Comparison of ENCODE assay signal across 20 cellular contexts in genomic region chr20:37956099-37956498, GRCh38. TPM values are rescaled to one million over a fixed set of nuclear protein-coding genes. Genes with fewer than 3 reads are reported as not detected.
DNase-seq lines count a peak whose midpoint lies in the region; ATAC-seq, FAIRE-seq and TF ChIP-seq lines count a peak whose summit lies in the region.
"Had no signal": no experiment of that assay in that cellular context is flagged by ENCODE, and none has a peak within 500 bp of the region (broad histone marks: within the 10 kb centered on the region; RNA-seq: fewer than 3 reads in every experiment).

No MANE protein-coding gene starts in this region.

- ATAC-seq in HepG2 (no peak), foreskin keratinocyte (no peak), GM21737 (IDR thresholded peaks at IDR 0.05; ENCODE audit: unreplicated experiment) (no peak), pancreas (no peak)
- ATAC-seq: activated T-cell treated with anti-CD3 and anti-CD28 coated beads, Interleukin-2, amount 50 U/mL, for 72 hours; HCT116; natural killer cell; upper lobe of right lung had no signal

- no peak for TF ChIP-seq RAD21 in HepG2 (CRISPR knock-in tag; IDR thresholded peaks at IDR 0.05)

- POLR2A ChIA-PET in HepG2 (lab: Yijun Ruan, JAX) = no interaction called here

- no peak overlapping the region for H3K9ac ChIP-seq in HepG2 (ENCODE audit: insufficient read depth, low read depth, low read length)

- in situ Hi-C loops in HepG2 (cut with HindIII; ENCODE audit: extremely low pct_ligation_motif_present, low pct_unique_long_range_greater_than_20kb) = no loop called here

- no peaks in the 10 kb centered on the region for H3K36me3 ChIP-seq in HepG2 (replicated peaks in 1 of 2; ENCODE audit: control insufficient read depth in 1 of 2, insufficient read depth in 2 of 2, low read length in 2 of 2)
- no peaks in the 10 kb centered on the region for H3K36me3 ChIP-seq in pancreas
- H3K36me3 ChIP-seq: upper lobe of right lung had no signal

- 3% methylated on average over 3 of the region's 3 CpGs for WGBS in HepG2 (ENCODE audit: low lambda C conversion rate)
- 19 to 25% methylated on average over 3 of the region's 3 CpGs for WGBS in pancreas, 2 donors

- intact Hi-C loops in HepG2 (cut with micrococcal nuclease; ENCODE audit: unreplicated experiment) (no loop called here), pancreas (cut with DNase I) (no loop called here)

- no peak overlapping the region for H3K4me2 ChIP-seq in HepG2 (ENCODE audit: low read depth, low read length)

- CTCF ChIA-PET in HepG2 (lab: Yijun Ruan, JAX; ENCODE audit: low intra/inter-chr PET ratio, low total read pairs) = no interaction called here

- H3K27me3 ChIP-seq in HepG2 (ENCODE audit: control insufficient read depth in 1 of 2, insufficient read depth in 2 of 2, low read length in 2 of 2) (peaks cover 0 to 10% of the 10 kb centered on the region in 2 experiments; a peak in 2 of 5 replicates), foreskin keratinocyte (peaks cover 52% of the 10 kb centered on the region), pancreas (no peaks in the 10 kb centered on the region)
- H3K27me3 ChIP-seq: upper lobe of right lung had no signal

- H3K4me1 ChIP-seq in HepG2 (ENCODE audit: insufficient read depth, low read length) = peaks cover 16% of the 10 kb centered on the region
- H3K4me1 ChIP-seq in foreskin keratinocyte = no peaks in the 10 kb centered on the region
- no peaks in the 10 kb centered on the region for H3K4me1 ChIP-seq in pancreas
- H3K4me1 ChIP-seq: upper lobe of right lung had no signal

- no TSS peak for BruUV-seq in HepG2 (replicated peaks; lab: Mats Ljungman, UMichigan)

- FAIRE-seq in HepG2 (lab: Jason Lieb, UNC) (peak; percentile 15), pancreas (lab: Jason Lieb, UNC) (no peak)
- FAIRE-seq: G401.6, GM12891 had no signal

- no peak for TF ChIP-seq POLR2A in HepG2 (IDR thresholded peaks at IDR 0.05; ENCODE audit: insufficient read depth in 1 of 2, low read depth in 2 of 2, low read length in 2 of 2)

- no peaks in the 10 kb centered on the region for H4K20me1 ChIP-seq in HepG2 (ENCODE audit: insufficient read depth, low read length)

- TF ChIP-seq CTCF in HepG2 (CRISPR knock-in tag; IDR thresholded peaks at IDR 0.05) = no peak
- no peak for TF ChIP-seq CTCF in foreskin keratinocyte (conservative IDR thresholded peaks at IDR 0.05)
- no peak for TF ChIP-seq CTCF in pancreas (IDR thresholded peaks at IDR 0.05)

- H3K9me3 ChIP-seq in HepG2 (ENCODE audit: low read length) (no peaks in the 10 kb centered on the region), pancreas (no peaks in the 10 kb centered on the region)
- H3K9me3 ChIP-seq: upper lobe of right lung had no signal

- H3K4me3 ChIP-seq in HepG2 (replicated peaks in 1 of 3; ENCODE audit: insufficient read depth in 1 of 3, low read depth in 2 of 3, low read length in 3 of 3) = no peak overlapping the region
- no peak overlapping the region for H3K4me3 ChIP-seq in pancreas
- H3K4me3 ChIP-seq: upper lobe of right lung had no signal

- TF ChIP-seq EP300 in HepG2 (IDR thresholded peaks at IDR 0.05; ENCODE audit: low read depth in 2 of 2, low read length in 2 of 2) (no peak), HepG2 (CRISPR knock-in tag; IDR thresholded peaks at IDR 0.05; ENCODE audit: borderline replicate concordance) (no peak)

- no peaks in the 10 kb centered on the region for H3K79me2 ChIP-seq in HepG2 (ENCODE audit: insufficient read depth, low read length)

- H2AFZ ChIP-seq in HepG2 (ENCODE audit: low read length) = no peak overlapping the region

- no peak overlapping the region for H3K27ac ChIP-seq in HepG2 (ENCODE audit: extremely low read length, insufficient read depth, low read length)
- H3K27ac ChIP-seq in foreskin keratinocyte = no peak overlapping the region
- no peak overlapping the region for H3K27ac ChIP-seq in pancreas
- H3K27ac ChIP-seq: upper lobe of right lung had no signal

- DNase-seq in NCI-H510A treated with DMSO at 0.1 percent for 48 hours (lab: John Stamatoyannopoulos, UW) (peak; percentile 28), NCI-H510A (lab: John Stamatoyannopoulos, UW) (no peak), NCI-H2081 (lab: John Stamatoyannopoulos, UW) (peak; percentile 21 to 60), RPMI7951 (ENCODE audit: low read depth) (peak; percentile 20), HepG2 (ENCODE audit: low spot score) (no peak), foreskin keratinocyte (no peak), pancreas (no peak)
- DNase-seq: activated CD4-positive, alpha-beta T cell treated with anti-CD3 and anti-CD28 coated beads, Interleukin-2, amount 10 ng/mL, durations not matched to agents 24 days and 14 days; activated naive CD8-positive, alpha-beta T cell treated with anti-CD3 and anti-CD28 coated beads, Interleukin-2, amount 10 ng/mL, durations not matched to agents 7 days and 5 days; activated T-cell treated with anti-CD3 and anti-CD28 coated beads, Interleukin-2, amount 50 U/mL, for 72 hours; caudate nucleus; CD4-positive, alpha-beta T cell; natural killer cell; Right ventricle myocardium superior; T-helper 9 cell; upper lobe of right lung had no signal

TF ChIP-seq in HepG2, 621 proteins besides CTCF, POLR2A, EP300 and RAD21:
- TF ChIP-seq HNRNPK (IDR thresholded peaks at IDR 0.05; ENCODE audit: low read depth, low read length, poor library complexity, severe bottlenecking) (peak; percentile 67), ZNF709 (CRISPR knock-in tag; IDR thresholded peaks at IDR 0.05) (no peak)

RNA-seq across cellular contexts. Expression of gene VSTM2L, which starts 53.2 kb away (rescaled TPM):
- 0.48 and 3.2 TPM in 2 replicates for total RNA-seq in RPMI7951 (2014; rRNA removed; shearing (Covaris generic))
- total RNA-seq in HepG2 (2016; rRNA removed; fragmentation: Illumina TruSeq; extraction: Trizol) = not detected in 2 replicates
- total RNA-seq in HepG2 (2016; cell fraction: cytosol; rRNA removed; fragmentation: Illumina TruSeq; extraction: Trizol; ENCODE audit: low read depth) = not detected in 2 replicates
- total RNA-seq in HepG2 (2016; cell fraction: insoluble cytoplasmic fraction; rRNA removed; fragmentation: Illumina TruSeq; extraction: Trizol) = 0.04 TPM in 1 of 2 replicates, not detected in the other
- total RNA-seq in HepG2 (2016; cell fraction: membrane; rRNA removed; fragmentation: Illumina TruSeq; extraction: Trizol) = not detected in 2 replicates
- total RNA-seq in HepG2 (2016; cell fraction: nucleus; rRNA removed; fragmentation: Illumina TruSeq; extraction: Trizol) = not detected in 2 replicates
- 0.03 TPM in 1 of 2 replicates, not detected in the other for polyA plus RNA-seq in HepG2 (2011; rRNA removed)
- not detected in 2 replicates for polyA plus RNA-seq in HepG2 (2011; cell fraction: cytosol; rRNA removed)
- not detected in 2 replicates for polyA plus RNA-seq in HepG2 (2011; cell fraction: nucleus; rRNA removed)
- 0.19 TPM in 1 of 2 replicates, not detected in the other for polyA plus RNA-seq in HepG2 (2012)
- polyA plus RNA-seq in HepG2 (2016; cell fraction: cytosol; fragmentation: Illumina TruSeq; extraction: Trizol; ENCODE audit: low read depth) = 0.08 TPM in 1 of 2 replicates, not detected in the other
- not detected in 2 replicates for polyA plus RNA-seq in HepG2 (2016; cell fraction: insoluble cytoplasmic fraction; fragmentation: Illumina TruSeq; extraction: Trizol; ENCODE audit: low read depth)
- polyA plus RNA-seq in HepG2 (2016; cell fraction: membrane; fragmentation: Illumina TruSeq; extraction: Trizol; ENCODE audit: low read depth) = not detected in 2 replicates
- polyA plus RNA-seq in HepG2 (2016; cell fraction: nucleus; fragmentation: Illumina TruSeq; extraction: Trizol; ENCODE audit: insufficient read depth, low read depth) = not detected in 2 replicates
- polyA minus RNA-seq in HepG2 (2011; rRNA and poly(A)+ RNA removed; ENCODE audit: low replicate concordance) = not detected in 2 replicates
- not detected in 2 replicates for polyA minus RNA-seq in HepG2 (2011; cell fraction: cytosol; rRNA and poly(A)+ RNA removed)
- polyA minus RNA-seq in HepG2 (2011; cell fraction: nucleus; rRNA and poly(A)+ RNA removed) = not detected in 2 replicates
- total RNA-seq in foreskin keratinocyte = 0.14 and 0.25 TPM in 2 replicates
- 0.26 and 0.27 TPM in 2 replicates for polyA plus RNA-seq in foreskin keratinocyte
- 1 to 10 TPM; 1.1 to 4.4 (median 2.8) TPM for total RNA-seq in pancreas
- polyA plus RNA-seq in pancreas = 10 to 100 TPM in 1 of 2 donors, 1 to 10 TPM in 1; 2.8 to 10.1 TPM
- total RNA-seq: activated naive CD8-positive, alpha-beta T cell treated with anti-CD3 and anti-CD28 coated beads, Interleukin-2, amount 10 ng/mL, durations not matched to agents 7 days and 5 days; CD4-positive, alpha-beta T cell had no signal

Comparison
In these comparisons a context has a peak if more than half of its experiments do, and no peak if none do; other contexts are left out.
1. DNase-seq: peak in NCI-H510A treated with DMSO at 0.1 percent for 48 hours (single experiment), NCI-H2081 (2 of 2) and RPMI7951 (single experiment); none in NCI-H510A (single experiment), HepG2 (single experiment), foreskin keratinocyte (0 of 2) and pancreas (0 of 6).